ENCODE assay signal across 22 cellular contexts in genomic region chr9:18325337-18326011, GRCh38.
"Had no signal": no experiment of that assay in that cellular context is flagged by ENCODE, and none has a peak within 500 bp of the region (broad histone marks: within the 10 kb centered on the region; RNA-seq: fewer than 3 reads in every experiment).

No MANE protein-coding gene starts in this region.

- H3K4me1 ChIP-seq: colonic mucosa, gastrocnemius medialis, upper lobe of left lung had no signal

- H3K36me3 ChIP-seq: colonic mucosa, gastrocnemius medialis, neutrophil, thoracic aorta, upper lobe of left lung had no signal

- H3K27me3 ChIP-seq: colonic mucosa, dorsolateral prefrontal cortex, gastrocnemius medialis, neutrophil, upper lobe of left lung had no signal

- H2AFZ ChIP-seq: parathyroid adenoma had no signal

- ATAC-seq: activated CD4-positive, alpha-beta T cell treated with anti-CD3 and anti-CD28 coated beads for 36 hours; activated T-cell treated with anti-CD3 and anti-CD28 coated beads, Interleukin-2, amount 50 U/mL, for 4 hours; effector memory CD8-positive, alpha-beta T cell; gastrocnemius medialis; right cardiac atrium; stimulated activated naive B cell treated with anti-CD40 and anti-IgM and Interleukin-4, amounts not matched to agents 10 μg/mL and 1 μg/mL and 100 μg/mL, for 72 hours had no signal

- H3K27ac ChIP-seq: colonic mucosa, dorsolateral prefrontal cortex, gastrocnemius medialis, neutrophil, parathyroid adenoma, thoracic aorta, upper lobe of left lung had no signal

- H3K79me2 ChIP-seq: parathyroid adenoma had no signal

- DNase-seq: activated B cell treated with CpG ODN at 0.5 μM for 24 hours; activated CD4-positive, alpha-beta T cell treated with anti-CD3 and anti-CD28 coated beads for 36 hours; activated CD4-positive, alpha-beta T cell treated with anti-CD3 and anti-CD28 coated beads, Interleukin-2, amount 50 U/mL, for 48 hours; activated CD8-positive, alpha-beta memory T cell treated with anti-CD3 and anti-CD28 coated beads, Interleukin-2, amount 50 U/mL, for 48 hours; activated naive CD4-positive, alpha-beta T cell; activated naive CD8-positive, alpha-beta T cell treated with anti-CD3 and anti-CD28 coated beads, Interleukin-2, amount 10 ng/mL, durations not matched to agents 7 days and 5 days; activated T-cell treated with anti-CD3 and anti-CD28 coated beads, Interleukin-2, amount 50 U/mL, for 4 hours; amniotic stem cell; colonic mucosa; dorsolateral prefrontal cortex; effector memory CD8-positive, alpha-beta T cell; gastrocnemius medialis; hypothalamus; right cardiac atrium; stimulated activated CD4-positive, alpha-beta T cell treated with anti-CD3 and anti-CD28 coated beads, Interleukin-1b, Interleukin-23, amount 100 ng/mL, for 48 hours; stimulated activated CD8-positive, alpha-beta memory T cell treated with anti-CD3 and anti-CD28 coated beads, Interleukin-4, amount 100 ng/mL, for 48 hours; stimulated activated naive B cell treated with anti-CD40 and anti-IgM and Interleukin-4, amounts not matched to agents 10 μg/mL and 1 μg/mL and 100 μg/mL, for 72 hours; T-helper 9 cell had no signal

- H3K9ac ChIP-seq: parathyroid adenoma had no signal

- H3K9me3 ChIP-seq: colonic mucosa, gastrocnemius medialis, neutrophil, thoracic aorta, upper lobe of left lung had no signal

- H3K4me3 ChIP-seq: colonic mucosa, dorsolateral prefrontal cortex, gastrocnemius medialis, thoracic aorta, upper lobe of left lung had no signal
